4 cellular contexts compared by ENCODE assay signal in genomic region chr13:26463848-26464247, GRCh38.
"Had no signal": no experiment of that assay in that cellular context is flagged by ENCODE, and none has a peak within 500 bp of the region (broad histone marks: within the 10 kb centered on the region; RNA-seq: fewer than 3 reads in every experiment).

No MANE protein-coding gene starts in this region.

- H3K4me3 Mint-ChIP-seq: H9 had no signal

- DNase-seq: GM23248, H9, HCEC 1CT, IMR-90 had no signal

- H3K9ac ChIP-seq: GM23248 had no signal

- H3K27ac ChIP-seq: GM23248 had no signal

- H3K9me3 Mint-ChIP-seq: H9 had no signal

- H2AFZ ChIP-seq: GM23248 had no signal

- H3K4me3 ChIP-seq: GM23248 had no signal
